Comparison of ENCODE assay signal across 1 cellular context in the genomic region with DNA sequence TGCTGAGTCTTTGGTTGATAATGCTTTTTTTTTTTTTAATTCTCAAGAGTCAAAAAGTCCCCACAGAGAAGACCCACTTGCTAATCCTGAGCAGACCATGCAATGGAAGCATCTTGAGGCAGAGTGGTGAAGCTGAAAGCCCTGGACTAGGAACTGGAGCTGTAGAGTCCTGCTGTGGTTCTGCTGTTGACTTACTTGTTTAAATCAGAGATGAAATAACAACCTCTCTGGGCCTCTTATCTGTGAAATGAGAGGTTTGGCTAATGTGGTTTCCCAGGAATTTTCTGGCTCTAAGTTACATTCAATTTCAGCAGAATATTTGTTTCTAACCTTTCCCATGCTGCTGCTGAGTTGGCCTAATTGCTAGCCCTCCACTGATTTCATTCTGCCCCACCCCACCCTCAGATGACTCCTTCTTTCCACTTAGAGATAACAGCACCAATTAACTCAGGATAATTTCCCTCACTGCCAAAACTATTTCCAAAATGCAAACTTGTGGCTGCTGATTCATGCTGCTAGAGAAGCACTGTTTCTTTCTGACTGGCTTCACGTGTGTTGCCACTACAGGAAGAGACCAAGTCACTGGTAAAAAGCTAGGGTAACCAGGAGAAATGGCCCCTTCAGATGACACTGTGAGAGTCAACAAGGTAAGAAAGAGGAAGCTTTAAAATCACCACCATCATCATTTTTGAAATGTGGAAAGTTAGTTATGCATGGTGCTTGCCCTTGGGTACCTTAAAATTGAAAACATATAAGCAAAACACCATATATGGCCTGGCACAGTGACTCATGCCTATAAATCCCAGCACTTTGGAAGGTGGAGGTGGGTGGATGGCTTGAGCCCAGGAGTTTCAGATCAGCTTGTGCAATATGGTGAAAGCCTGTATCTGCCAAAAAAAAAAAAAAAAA.
TF ChIP-seq lines count a peak whose summit lies in the region.

No MANE protein-coding gene starts in this region.

TF ChIP-seq in HEK293, 187 proteins besides CTCF, POLR2A, EP300 and RAD21 (continued from another document):
- TF ChIP-seq, protein P1, sequence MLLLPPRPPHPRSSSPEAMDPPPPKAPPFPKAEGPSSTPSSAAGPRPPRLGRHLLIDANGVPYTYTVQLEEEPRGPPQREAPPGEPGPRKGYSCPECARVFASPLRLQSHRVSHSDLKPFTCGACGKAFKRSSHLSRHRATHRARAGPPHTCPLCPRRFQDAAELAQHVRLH (tag by site-specific recombination; IDR thresholded peaks at IDR 0.05), result no peak
- TF ChIP-seq, protein P2, sequence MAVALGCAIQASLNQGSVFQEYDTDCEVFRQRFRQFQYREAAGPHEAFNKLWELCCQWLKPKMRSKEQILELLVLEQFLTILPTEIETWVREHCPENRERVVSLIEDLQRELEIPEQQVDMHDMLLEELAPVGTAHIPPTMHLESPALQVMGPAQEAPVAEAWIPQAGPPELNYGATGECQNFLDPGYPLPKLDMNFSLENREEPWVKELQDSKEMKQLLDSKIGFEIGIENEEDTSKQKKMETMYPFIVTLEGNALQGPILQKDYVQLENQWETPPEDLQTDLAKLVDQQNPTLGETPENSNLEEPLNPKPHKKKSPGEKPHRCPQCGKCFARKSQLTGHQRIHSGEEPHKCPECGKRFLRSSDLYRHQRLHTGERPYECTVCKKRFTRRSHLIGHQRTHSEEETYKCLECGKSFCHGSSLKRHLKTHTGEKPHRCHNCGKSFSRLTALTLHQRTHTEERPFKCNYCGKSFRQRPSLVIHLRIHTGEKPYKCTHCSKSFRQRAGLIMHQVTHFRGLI (tag by site-specific recombination; IDR thresholded peaks at IDR 0.05), result no peak
- TF ChIP-seq KLF10 (tag by site-specific recombination; IDR thresholded peaks at IDR 0.05), result peak; percentile 79
- TF ChIP-seq ZNF664 (tag by site-specific recombination; IDR thresholded peaks at IDR 0.05), result 0 out of 2 replicates have a peak, but pooled peaks have one; percentile 16
- peak; percentile 68 for TF ChIP-seq ZNF2 (tag by site-specific recombination; IDR thresholded peaks at IDR 0.05)
- TF ChIP-seq, protein P3, sequence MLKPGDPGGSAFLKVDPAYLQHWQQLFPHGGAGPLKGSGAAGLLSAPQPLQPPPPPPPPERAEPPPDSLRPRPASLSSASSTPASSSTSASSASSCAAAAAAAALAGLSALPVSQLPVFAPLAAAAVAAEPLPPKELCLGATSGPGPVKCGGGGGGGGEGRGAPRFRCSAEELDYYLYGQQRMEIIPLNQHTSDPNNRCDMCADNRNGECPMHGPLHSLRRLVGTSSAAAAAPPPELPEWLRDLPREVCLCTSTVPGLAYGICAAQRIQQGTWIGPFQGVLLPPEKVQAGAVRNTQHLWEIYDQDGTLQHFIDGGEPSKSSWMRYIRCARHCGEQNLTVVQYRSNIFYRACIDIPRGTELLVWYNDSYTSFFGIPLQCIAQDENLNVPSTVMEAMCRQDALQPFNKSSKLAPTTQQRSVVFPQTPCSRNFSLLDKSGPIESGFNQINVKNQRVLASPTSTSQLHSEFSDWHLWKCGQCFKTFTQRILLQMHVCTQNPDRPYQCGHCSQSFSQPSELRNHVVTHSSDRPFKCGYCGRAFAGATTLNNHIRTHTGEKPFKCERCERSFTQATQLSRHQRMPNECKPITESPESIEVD (tag by site-specific recombination; IDR thresholded peaks at IDR 0.05), result peak; percentile 85
- peak; percentile 80 for TF ChIP-seq GLIS1 (tag by site-specific recombination; IDR thresholded peaks at IDR 0.05)
- TF ChIP-seq ZNF558 (tag by site-specific recombination; IDR thresholded peaks at IDR 0.05), result peak; percentile 52; the same call in 1 of the 2 replicates
- no peak for TF ChIP-seq SETDB1 (IDR thresholded peaks at IDR 0.05; ENCODE audit: insufficient read length, low read length)
- peak; percentile 50; the same call in 1 of the 2 replicates for TF ChIP-seq KLF9 (tag by site-specific recombination; IDR thresholded peaks at IDR 0.05; ENCODE audit: low read depth)
- TF ChIP-seq, protein P4, sequence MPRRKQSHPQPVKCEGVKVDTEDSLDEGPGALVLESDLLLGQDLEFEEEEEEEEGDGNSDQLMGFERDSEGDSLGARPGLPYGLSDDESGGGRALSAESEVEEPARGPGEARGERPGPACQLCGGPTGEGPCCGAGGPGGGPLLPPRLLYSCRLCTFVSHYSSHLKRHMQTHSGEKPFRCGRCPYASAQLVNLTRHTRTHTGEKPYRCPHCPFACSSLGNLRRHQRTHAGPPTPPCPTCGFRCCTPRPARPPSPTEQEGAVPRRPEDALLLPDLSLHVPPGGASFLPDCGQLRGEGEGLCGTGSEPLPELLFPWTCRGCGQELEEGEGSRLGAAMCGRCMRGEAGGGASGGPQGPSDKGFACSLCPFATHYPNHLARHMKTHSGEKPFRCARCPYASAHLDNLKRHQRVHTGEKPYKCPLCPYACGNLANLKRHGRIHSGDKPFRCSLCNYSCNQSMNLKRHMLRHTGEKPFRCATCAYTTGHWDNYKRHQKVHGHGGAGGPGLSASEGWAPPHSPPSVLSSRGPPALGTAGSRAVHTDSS (tag by site-specific recombination; IDR thresholded peaks at IDR 0.05), result peak; percentile 54; the same call in 1 of the 2 replicates
- TF ChIP-seq ZNF184 (tag by site-specific recombination; IDR thresholded peaks at IDR 0.05), result peak; percentile 84
- no peak for TF ChIP-seq MYNN (tag by site-specific recombination; IDR thresholded peaks at IDR 0.05; ENCODE audit: borderline replicate concordance)
- TF ChIP-seq ZNF791 (tag by site-specific recombination; IDR thresholded peaks at IDR 0.05), result no peak
- 0 out of 2 replicates have a peak, but pooled peaks have one; percentile 27 for TF ChIP-seq SCRT1 (tag by site-specific recombination; IDR thresholded peaks at IDR 0.05; ENCODE audit: borderline replicate concordance)
- TF ChIP-seq ZNF121 (tag by site-specific recombination; IDR thresholded peaks at IDR 0.05), result no peak
- TF ChIP-seq SP2 (tag by site-specific recombination; IDR thresholded peaks at IDR 0.05), result no peak
- TF ChIP-seq ZNF266 (tag by site-specific recombination; IDR thresholded peaks at IDR 0.05; ENCODE audit: low read depth), result no peak
- peak; percentile 85 for TF ChIP-seq ZNF629 (tag by site-specific recombination; IDR thresholded peaks at IDR 0.05)
- TF ChIP-seq, protein P5, sequence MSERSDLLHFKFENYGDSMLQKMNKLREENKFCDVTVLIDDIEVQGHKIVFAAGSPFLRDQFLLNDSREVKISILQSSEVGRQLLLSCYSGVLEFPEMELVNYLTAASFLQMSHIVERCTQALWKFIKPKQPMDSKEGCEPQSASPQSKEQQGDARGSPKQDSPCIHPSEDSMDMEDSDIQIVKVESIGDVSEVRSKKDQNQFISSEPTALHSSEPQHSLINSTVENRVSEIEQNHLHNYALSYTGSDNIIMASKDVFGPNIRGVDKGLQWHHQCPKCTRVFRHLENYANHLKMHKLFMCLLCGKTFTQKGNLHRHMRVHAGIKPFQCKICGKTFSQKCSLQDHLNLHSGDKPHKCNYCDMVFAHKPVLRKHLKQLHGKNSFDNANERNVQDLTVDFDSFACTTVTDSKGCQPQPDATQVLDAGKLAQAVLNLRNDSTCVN (tag by site-specific recombination; optimal IDR thresholded peaks at IDR 0.05), result no peak
- TF ChIP-seq RBAK (tag by site-specific recombination; IDR thresholded peaks at IDR 0.05), result 0 out of 2 replicates have a peak, but pooled peaks have one; percentile 37
